Comparison of ENCODE assay signal across 8 cellular contexts in the genomic region with DNA sequence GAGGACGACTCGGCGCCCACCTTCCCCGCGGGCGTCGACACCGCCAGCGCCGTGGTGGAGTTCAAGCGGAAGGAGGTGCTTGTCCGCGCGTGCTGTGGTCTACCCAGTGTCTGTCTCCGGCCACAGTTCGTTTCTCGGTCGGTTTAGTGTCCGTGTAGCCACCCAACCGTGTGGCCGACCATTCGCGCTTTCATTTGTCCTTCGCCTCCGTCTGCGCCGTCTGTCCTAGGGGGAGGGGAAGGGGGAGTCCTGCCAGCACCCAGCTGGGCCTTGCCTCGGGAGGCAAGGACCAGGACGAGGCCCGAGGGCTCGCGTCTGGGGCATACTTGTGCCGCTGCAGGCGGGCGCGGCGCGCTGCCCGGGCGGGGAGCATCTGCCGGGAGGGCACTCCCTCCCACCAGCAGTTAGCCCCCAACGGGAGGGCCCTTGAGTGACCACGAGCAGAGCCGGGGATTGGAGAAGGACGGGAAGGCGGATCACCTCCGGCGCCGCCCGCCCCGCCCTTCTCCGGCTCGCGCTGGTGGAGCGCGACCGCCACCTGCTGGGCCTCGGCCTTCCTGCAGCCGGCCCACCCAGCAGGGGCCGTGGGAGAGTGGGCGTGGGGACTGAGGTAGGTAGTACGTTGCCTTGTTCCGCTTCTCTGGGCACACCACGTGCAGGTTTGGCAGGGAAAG. TPM values are rescaled to one million over a fixed set of nuclear protein-coding genes. Genes with fewer than 3 reads are reported as not detected.
DNase-seq lines count a peak whose midpoint lies in the region; ATAC-seq and TF ChIP-seq lines count a peak whose summit lies in the region.

No MANE protein-coding gene starts in this region.

- no peaks in the 10 kb centered on the region for H3F3A ChIP-seq in neural cell (ENCODE audit: insufficient read depth, low read length, poor library complexity, severe bottlenecking)

- TF ChIP-seq CTCF in RWPE1 (conservative IDR thresholded peaks at IDR 0.05; ENCODE audit: low read depth), result peak; percentile 97
- TF ChIP-seq CTCF in foreskin fibroblast (IDR thresholded peaks at IDR 0.05; ENCODE audit: low read depth, low read length), result peak; percentile 92
- peak; percentile 99 for TF ChIP-seq CTCF in neural cell (IDR thresholded peaks at IDR 0.05; ENCODE audit: poor library complexity, severe bottlenecking)

- DNase-seq in D341Med (ENCODE audit: low spot score) (peak; percentile 94), HT-29 (ENCODE audit: low spot score) (peak; percentile 59), RWPE1 (ENCODE audit: low spot score) (peak; percentile 74), foreskin fibroblast (peak; percentile 72 to 91)
- peak; percentile 65 for DNase-seq in activated effector memory CD4-positive, alpha-beta T cell treated with Interleukin-2 at 50 U/mL for 16 hours
- peak; percentile 74 for DNase-seq in stimulated activated naive CD4-positive, alpha-beta T cell treated with Interleukin-2 at 50 U/mL for 16 hours (lab: John Stamatoyannopoulos, UW)

- POLR2A ChIA-PET in RWPE1 (lab: Yijun Ruan, JAX; ENCODE audit: low non-redundant PET), result no interaction called here

- H3K9ac ChIP-seq in neural cell (ENCODE audit: low read length), result peak overlapping the region; percentile 58

- no peaks in the 10 kb centered on the region for H3K36me3 ChIP-seq in neural cell (ENCODE audit: insufficient read depth, low read length)

- no peaks in the 10 kb centered on the region for H3K9me2 ChIP-seq in neural cell (ENCODE audit: insufficient read depth, low read length)

- H3K27ac ChIP-seq in RWPE1 (no peak overlapping the region), neural cell (ENCODE audit: low read length) (no peak overlapping the region)

- peaks cover 22% of the 10 kb centered on the region for H3K27me3 ChIP-seq in neural cell (ENCODE audit: insufficient read depth, low read depth, low read length)

- CTCF ChIA-PET in RWPE1 (lab: Yijun Ruan, JAX), result interaction anchor here (0.6 to 1.5 kb wide), 7 partner anchors 11 to 239 kb away, joined by 3 to 5 read pairs (median 4); no protein-coding TSS in a partner anchor

- no peak for TF ChIP-seq EP300 in neural cell (conservative IDR thresholded peaks at IDR 0.05; ENCODE audit: poor library complexity, severe bottlenecking)

- peak; percentile 76 for ATAC-seq in GM21367 (IDR thresholded peaks at IDR 0.05; ENCODE audit: unreplicated experiment)

- H2AFZ ChIP-seq in neural cell (ENCODE audit: low read depth, low read length), result peak overlapping the region; percentile 76

- no peak overlapping the region for H3K4me2 ChIP-seq in neural cell (ENCODE audit: low read length)

- H3K79me2 ChIP-seq in neural cell (replicated peaks; ENCODE audit: insufficient read depth, low read length), result no peaks in the 10 kb centered on the region

- H4K20me1 ChIP-seq in neural cell (ENCODE audit: insufficient read depth), result no peaks in the 10 kb centered on the region

- peak; percentile 100 for TF ChIP-seq RAD21 in neural cell (conservative IDR thresholded peaks at IDR 0.05)

- H3K9me3 ChIP-seq in neural cell (ENCODE audit: low read length), result no peaks in the 10 kb centered on the region

- H3K4me3 ChIP-seq in foreskin fibroblast (ENCODE audit: low read depth in 1 of 2, low read length in 2 of 2) (peak overlapping the region; percentile 56 to 63), neural cell (ENCODE audit: low read length) (peak overlapping the region; percentile 73)

TF ChIP-seq in neural cell, 6 proteins besides CTCF, POLR2A, EP300 and RAD21:
- TF ChIP-seq, protein P1, sequence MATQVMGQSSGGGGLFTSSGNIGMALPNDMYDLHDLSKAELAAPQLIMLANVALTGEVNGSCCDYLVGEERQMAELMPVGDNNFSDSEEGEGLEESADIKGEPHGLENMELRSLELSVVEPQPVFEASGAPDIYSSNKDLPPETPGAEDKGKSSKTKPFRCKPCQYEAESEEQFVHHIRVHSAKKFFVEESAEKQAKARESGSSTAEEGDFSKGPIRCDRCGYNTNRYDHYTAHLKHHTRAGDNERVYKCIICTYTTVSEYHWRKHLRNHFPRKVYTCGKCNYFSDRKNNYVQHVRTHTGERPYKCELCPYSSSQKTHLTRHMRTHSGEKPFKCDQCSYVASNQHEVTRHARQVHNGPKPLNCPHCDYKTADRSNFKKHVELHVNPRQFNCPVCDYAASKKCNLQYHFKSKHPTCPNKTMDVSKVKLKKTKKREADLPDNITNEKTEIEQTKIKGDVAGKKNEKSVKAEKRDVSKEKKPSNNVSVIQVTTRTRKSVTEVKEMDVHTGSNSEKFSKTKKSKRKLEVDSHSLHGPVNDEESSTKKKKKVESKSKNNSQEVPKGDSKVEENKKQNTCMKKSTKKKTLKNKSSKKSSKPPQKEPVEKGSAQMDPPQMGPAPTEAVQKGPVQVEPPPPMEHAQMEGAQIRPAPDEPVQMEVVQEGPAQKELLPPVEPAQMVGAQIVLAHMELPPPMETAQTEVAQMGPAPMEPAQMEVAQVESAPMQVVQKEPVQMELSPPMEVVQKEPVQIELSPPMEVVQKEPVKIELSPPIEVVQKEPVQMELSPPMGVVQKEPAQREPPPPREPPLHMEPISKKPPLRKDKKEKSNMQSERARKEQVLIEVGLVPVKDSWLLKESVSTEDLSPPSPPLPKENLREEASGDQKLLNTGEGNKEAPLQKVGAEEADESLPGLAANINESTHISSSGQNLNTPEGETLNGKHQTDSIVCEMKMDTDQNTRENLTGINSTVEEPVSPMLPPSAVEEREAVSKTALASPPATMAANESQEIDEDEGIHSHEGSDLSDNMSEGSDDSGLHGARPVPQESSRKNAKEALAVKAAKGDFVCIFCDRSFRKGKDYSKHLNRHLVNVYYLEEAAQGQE (IDR thresholded peaks at IDR 0.05; ENCODE audit: borderline replicate concordance), result no peak
- peak; percentile 98 for TF ChIP-seq SMC3 (conservative IDR thresholded peaks at IDR 0.05; ENCODE audit: poor library complexity)

RNA-seq across cellular contexts. Expression of a gene that starts 28.4 kb away (rescaled TPM):
- not detected in 2 replicates for total RNA-seq in HT-29 (2014; rRNA removed; shearing (Covaris generic))
- 1.5 and 1.7 TPM in 2 replicates for polyA plus RNA-seq in neural cell
- polyA minus RNA-seq in neural cell, result 1.4 and 2.7 TPM in 2 replicates

RNA-seq across cellular contexts. Expression of a gene that starts 33.0 kb away (rescaled TPM):
- 1.3 TPM in 2 replicates for total RNA-seq in HT-29 (2014; rRNA removed; shearing (Covaris generic))
- polyA plus RNA-seq in neural cell, result 20.3 and 20.7 TPM in 2 replicates
- 35.8 and 39.7 TPM in 2 replicates for polyA minus RNA-seq in neural cell
